In genomic region chr2:217993817-217994459, GRCh38 we compare ENCODE assay signal across 8 cellular contexts. TPM values are rescaled to one million over a fixed set of nuclear protein-coding genes. Genes with fewer than 3 reads are reported as not detected.
DNase-seq lines count a peak whose midpoint lies in the region; ATAC-seq and TF ChIP-seq lines count a peak whose summit lies in the region.

No MANE protein-coding gene starts in this region.

- H3K9ac ChIP-seq in fibroblast of lung (ENCODE audit: insufficient read depth, low read length) = peak overlapping the region; percentile 23

- no peak overlapping the region for H2AFZ ChIP-seq in fibroblast of lung (ENCODE audit: low read length)
- peak overlapping the region; percentile 12 for H2AFZ ChIP-seq in osteoblast (ENCODE audit: low read length)

- H3K4me1 ChIP-seq in fibroblast of lung (ENCODE audit: control insufficient read depth, extremely low read depth, insufficient read depth, low read length) = peaks cover 35% of the 10 kb centered on the region
- peaks cover 46% of the 10 kb centered on the region for H3K4me1 ChIP-seq in osteoblast (ENCODE audit: insufficient read depth, low read length)
- H3K4me1 ChIP-seq in aorta (ENCODE audit: control insufficient read depth in 1 of 2, insufficient read depth in 2 of 2, low read length in 2 of 2) = peaks cover 0 to 2% of the 10 kb centered on the region in 2 donors

- 52 to 54% methylated on average over 6 of the region's 6 CpGs for WGBS in aorta, 2 donors

- ATAC-seq in aorta (ENCODE audit: low FRiP score) (peak; percentile 71), GM21786 (IDR thresholded peaks at IDR 0.05; ENCODE audit: unreplicated experiment) (no peak)

- no peaks in the 10 kb centered on the region for H4K20me1 ChIP-seq in fibroblast of lung (ENCODE audit: control insufficient read depth, extremely low read depth, insufficient read depth, low read length)
- no peaks in the 10 kb centered on the region for H4K20me1 ChIP-seq in osteoblast (ENCODE audit: insufficient read depth, low read length)

- intact Hi-C loops in aorta (cut with DNase I) = loop anchor here in 1 of 2 donors (5.0 kb wide), 1 partner anchor 207 kb away; no protein-coding TSS in a partner anchor

- peak; percentile 71 to 83 for TF ChIP-seq CTCF in fibroblast of lung (conservative IDR thresholded peaks at IDR 0.05 in 1 of 2, IDR thresholded peaks at IDR 0.05 in 1 of 2; ENCODE audit: low read depth in 1 of 2, low read length in 2 of 2)
- TF ChIP-seq CTCF in osteoblast (IDR thresholded peaks at IDR 0.05; ENCODE audit: extremely low read depth, low read depth, low read length) = peak; percentile 75

- H3K79me2 ChIP-seq in fibroblast of lung (ENCODE audit: control insufficient read depth, insufficient read depth, low read length) (peaks cover 27% of the 10 kb centered on the region), osteoblast (ENCODE audit: insufficient read depth, low read length) (peaks cover 32% of the 10 kb centered on the region)

- H3K4me3 ChIP-seq in fibroblast of lung (replicated peaks in 1 of 4; ENCODE audit: control extremely low read depth in 1 of 4, insufficient read depth in 1 of 4, low read depth in 3 of 4, low read length in 4 of 4) (no peak overlapping the region), osteoblast (ENCODE audit: insufficient read depth, low read length) (no peak overlapping the region), aorta (ENCODE audit: low read length in 2 of 2) (no peak overlapping the region)

- H3K4me2 ChIP-seq in fibroblast of lung (ENCODE audit: extremely low read depth, insufficient read depth, low read length) (peak overlapping the region; percentile 85), osteoblast (ENCODE audit: insufficient read depth, low read length) (no peak overlapping the region)

- no peaks in the 10 kb centered on the region for H3K9me3 ChIP-seq in fibroblast of lung (ENCODE audit: control insufficient read depth, insufficient read depth, low read depth, low read length)
- H3K9me3 ChIP-seq in osteoblast (ENCODE audit: low read depth, low read length) = no peaks in the 10 kb centered on the region
- H3K9me3 ChIP-seq in aorta (ENCODE audit: control insufficient read depth, low read length) = no peaks in the 10 kb centered on the region

- H3K36me3 ChIP-seq in fibroblast of lung (ENCODE audit: control insufficient read depth, insufficient read depth, low read length) (peaks cover 10% of the 10 kb centered on the region), osteoblast (ENCODE audit: insufficient read depth, low read length) (no peaks in the 10 kb centered on the region), aorta (ENCODE audit: control insufficient read depth in 1 of 2, insufficient read depth in 2 of 2, low read length in 1 of 2) (no peaks in the 10 kb centered on the region)

- H3K27ac ChIP-seq in fibroblast of lung (ENCODE audit: insufficient read depth, low read length) (peak overlapping the region; percentile 50), osteoblast (ENCODE audit: low read depth, low read length) (peak overlapping the region; percentile 82), aorta (ENCODE audit: low read depth in 1 of 2, low read length in 2 of 2) (no peak overlapping the region)

- DNase-seq in NCI-H510A treated with DMSO at 0.1 percent for 48 hours (lab: John Stamatoyannopoulos, UW) (peak; percentile 49), NCI-H510A (lab: John Stamatoyannopoulos, UW) (no peak), NCI-H345 treated with DMSO at 0.1 percent for 48 hours (lab: John Stamatoyannopoulos, UW; ENCODE audit: unreplicated experiment) (peak; percentile 33), fibroblast of lung (ENCODE audit: low read depth in 2 of 2) (peak; percentile 37 to 39), osteoblast (ENCODE audit: insufficient read length, low spot score, missing footprints) (peak; percentile 95), aorta (peak; percentile 74 to 90)
- DNase-seq in activated CD8-positive, alpha-beta memory T cell treated with anti-CD3 and anti-CD28 coated beads, Interleukin-2, amount 50 U/mL, for 4 hours = peak; percentile 59

- H3K27me3 ChIP-seq in fibroblast of lung (ENCODE audit: control insufficient read depth, insufficient read depth, low read length) = no peaks in the 10 kb centered on the region
- H3K27me3 ChIP-seq in osteoblast (ENCODE audit: insufficient read depth, low read length) = no peaks in the 10 kb centered on the region
- H3K27me3 ChIP-seq in aorta (ENCODE audit: control insufficient read depth in 1 of 2, insufficient read depth in 2 of 2, low read length in 1 of 2) = no peaks in the 10 kb centered on the region

RNA-seq across cellular contexts. Expression of gene TNS1, which starts 8.9 kb away (rescaled TPM):
- total RNA-seq in fibroblast of lung (44.4 and 49.1 TPM in 2 replicates), osteoblast (45.7 and 48.9 TPM in 2 replicates), aorta (1,000 to 10,000 TPM; 1,456 to 1,949 TPM)
- polyA plus RNA-seq in fibroblast of lung (13.9 and 47.1 TPM in 2 replicates), aorta (100 to 1,000 TPM; 303 to 404 TPM)
- polyA plus RNA-seq in fibroblast of lung (2012) = 24.7 and 106 TPM in 2 replicates
- 212 and 695 TPM in 2 replicates for polyA minus RNA-seq in fibroblast of lung (ENCODE audit: low replicate concordance)

Comparison
In these comparisons a context has a peak if more than half of its experiments do, and no peak if none do; other contexts are left out.
1. H3K27ac ChIP-seq: peak in fibroblast of lung (single experiment) and osteoblast (single experiment); none in aorta (0 of 2).
2. RNA of gene TNS1, which starts 8.9 kb away (total RNA-seq): 1,456 to 1,949 TPM in aorta; 45.7 to 48.9 TPM in osteoblast and 44.4 to 49.1 TPM in fibroblast of lung; every median in the first group is over 10 times any median in the second.